Comparison of ENCODE assay signal across 1 cellular context in the genomic region with DNA sequence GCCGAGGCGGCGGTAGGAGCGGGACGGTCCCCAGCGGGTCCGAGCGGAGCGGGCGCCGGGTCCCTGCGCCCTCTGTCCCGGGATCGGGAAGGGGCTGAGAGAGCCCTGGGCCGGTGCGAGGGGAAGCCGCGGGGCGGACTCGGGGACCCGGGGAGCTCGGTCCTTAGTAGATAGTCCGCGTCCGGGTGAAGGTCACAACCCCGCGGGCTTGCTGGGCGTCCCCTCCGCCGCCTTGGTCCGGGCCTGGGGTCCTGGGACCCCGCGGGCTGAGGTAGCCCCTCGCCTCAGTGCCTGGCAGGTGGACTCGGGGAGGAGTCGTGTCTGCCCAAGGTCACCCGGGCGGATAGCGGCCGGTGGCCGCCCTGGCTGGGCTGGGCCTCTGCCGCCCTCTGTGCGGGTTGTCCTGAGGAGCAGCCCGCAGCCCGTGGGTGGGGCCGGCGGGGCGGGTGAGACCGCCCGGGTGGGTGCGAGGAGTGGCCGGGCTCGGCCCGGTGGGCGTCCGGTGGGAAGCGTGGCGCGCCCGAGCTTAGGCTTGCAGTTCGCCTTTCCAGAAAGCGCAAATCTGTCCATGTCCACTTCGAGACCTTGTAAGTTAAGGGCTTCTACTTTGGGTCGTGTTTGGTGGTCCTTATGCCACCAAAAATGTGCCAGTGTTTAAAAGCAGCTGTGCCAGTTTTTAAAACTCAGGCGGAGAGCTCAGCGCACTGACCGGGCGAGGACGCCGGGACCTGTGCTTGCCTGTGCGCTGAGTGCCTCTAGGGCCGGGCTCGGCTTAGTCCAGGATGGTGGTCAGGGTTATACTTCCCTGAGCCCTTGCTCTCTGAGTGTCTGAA.
TF ChIP-seq lines count a peak whose summit lies in the region.

No MANE protein-coding gene starts in this region.

TF ChIP-seq in HepG2, 621 proteins besides CTCF, POLR2A, EP300 and RAD21 (continued from another document and continues in another):
- TF ChIP-seq, protein P1, sequence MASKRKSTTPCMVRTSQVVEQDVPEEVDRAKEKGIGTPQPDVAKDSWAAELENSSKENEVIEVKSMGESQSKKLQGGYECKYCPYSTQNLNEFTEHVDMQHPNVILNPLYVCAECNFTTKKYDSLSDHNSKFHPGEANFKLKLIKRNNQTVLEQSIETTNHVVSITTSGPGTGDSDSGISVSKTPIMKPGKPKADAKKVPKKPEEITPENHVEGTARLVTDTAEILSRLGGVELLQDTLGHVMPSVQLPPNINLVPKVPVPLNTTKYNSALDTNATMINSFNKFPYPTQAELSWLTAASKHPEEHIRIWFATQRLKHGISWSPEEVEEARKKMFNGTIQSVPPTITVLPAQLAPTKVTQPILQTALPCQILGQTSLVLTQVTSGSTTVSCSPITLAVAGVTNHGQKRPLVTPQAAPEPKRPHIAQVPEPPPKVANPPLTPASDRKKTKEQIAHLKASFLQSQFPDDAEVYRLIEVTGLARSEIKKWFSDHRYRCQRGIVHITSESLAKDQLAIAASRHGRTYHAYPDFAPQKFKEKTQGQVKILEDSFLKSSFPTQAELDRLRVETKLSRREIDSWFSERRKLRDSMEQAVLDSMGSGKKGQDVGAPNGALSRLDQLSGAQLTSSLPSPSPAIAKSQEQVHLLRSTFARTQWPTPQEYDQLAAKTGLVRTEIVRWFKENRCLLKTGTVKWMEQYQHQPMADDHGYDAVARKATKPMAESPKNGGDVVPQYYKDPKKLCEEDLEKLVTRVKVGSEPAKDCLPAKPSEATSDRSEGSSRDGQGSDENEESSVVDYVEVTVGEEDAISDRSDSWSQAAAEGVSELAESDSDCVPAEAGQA (IDR thresholded peaks at IDR 0.05; ENCODE audit: low read depth): no peak
- TF ChIP-seq, protein P1 (CRISPR knock-in tag; IDR thresholded peaks at IDR 0.05; ENCODE audit: borderline replicate concordance): no peak
- no peak; the same call in 1 of the 2 replicates for TF ChIP-seq SALL1 (CRISPR knock-in tag; IDR thresholded peaks at IDR 0.05)
- TF ChIP-seq ZNF329 (CRISPR knock-in tag; IDR thresholded peaks at IDR 0.05; ENCODE audit: low read depth): 0 out of 2 replicates have a peak, but pooled peaks have one; percentile 31
- no peak for TF ChIP-seq HNRNPK (IDR thresholded peaks at IDR 0.05; ENCODE audit: low read depth, low read length, poor library complexity, severe bottlenecking)
- no peak for TF ChIP-seq ZNF703 (CRISPR knock-in tag; IDR thresholded peaks at IDR 0.05; ENCODE audit: borderline replicate concordance)
- no peak for TF ChIP-seq MIER3 (CRISPR knock-in tag; IDR thresholded peaks at IDR 0.05; ENCODE audit: borderline replicate concordance)
- TF ChIP-seq ZFP82 (CRISPR knock-in tag; IDR thresholded peaks at IDR 0.05; ENCODE audit: borderline replicate concordance): no peak
- no peak for TF ChIP-seq TMF1 (CRISPR knock-in tag; IDR thresholded peaks at IDR 0.05; ENCODE audit: low read depth)
- peak; percentile 46; the same call in 1 of the 2 replicates for TF ChIP-seq ZBTB7B (CRISPR knock-in tag; IDR thresholded peaks at IDR 0.05)
- TF ChIP-seq, protein P2, sequence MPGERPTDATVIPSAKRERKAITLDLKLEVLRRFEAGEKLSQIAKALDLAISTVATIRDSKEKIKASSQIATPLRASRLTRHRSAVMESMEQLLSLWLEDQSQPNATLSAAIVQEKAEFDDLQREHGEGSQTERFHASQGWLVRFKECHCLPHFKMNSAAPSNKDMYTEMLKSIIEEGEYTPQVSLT (CRISPR knock-in tag; IDR thresholded peaks at IDR 0.05; ENCODE audit: borderline replicate concordance, low read depth): no peak
- TF ChIP-seq STAG1 (CRISPR knock-in tag; IDR thresholded peaks at IDR 0.05): no peak
- TF ChIP-seq, protein P3, sequence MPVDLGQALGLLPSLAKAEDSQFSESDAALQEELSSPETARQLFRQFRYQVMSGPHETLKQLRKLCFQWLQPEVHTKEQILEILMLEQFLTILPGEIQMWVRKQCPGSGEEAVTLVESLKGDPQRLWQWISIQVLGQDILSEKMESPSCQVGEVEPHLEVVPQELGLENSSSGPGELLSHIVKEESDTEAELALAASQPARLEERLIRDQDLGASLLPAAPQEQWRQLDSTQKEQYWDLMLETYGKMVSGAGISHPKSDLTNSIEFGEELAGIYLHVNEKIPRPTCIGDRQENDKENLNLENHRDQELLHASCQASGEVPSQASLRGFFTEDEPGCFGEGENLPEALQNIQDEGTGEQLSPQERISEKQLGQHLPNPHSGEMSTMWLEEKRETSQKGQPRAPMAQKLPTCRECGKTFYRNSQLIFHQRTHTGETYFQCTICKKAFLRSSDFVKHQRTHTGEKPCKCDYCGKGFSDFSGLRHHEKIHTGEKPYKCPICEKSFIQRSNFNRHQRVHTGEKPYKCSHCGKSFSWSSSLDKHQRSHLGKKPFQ (CRISPR knock-in tag; IDR thresholded peaks at IDR 0.05; ENCODE audit: insufficient replicate concordance): no peak
- no peak for TF ChIP-seq SIN3B (IDR thresholded peaks at IDR 0.05; ENCODE audit: low read length)
- no peak for TF ChIP-seq NCOA2 (CRISPR knock-in tag; IDR thresholded peaks at IDR 0.05)
- no peak for TF ChIP-seq CHD4 (IDR thresholded peaks at IDR 0.05; ENCODE audit: borderline replicate concordance, low read length)
- TF ChIP-seq, protein P4, sequence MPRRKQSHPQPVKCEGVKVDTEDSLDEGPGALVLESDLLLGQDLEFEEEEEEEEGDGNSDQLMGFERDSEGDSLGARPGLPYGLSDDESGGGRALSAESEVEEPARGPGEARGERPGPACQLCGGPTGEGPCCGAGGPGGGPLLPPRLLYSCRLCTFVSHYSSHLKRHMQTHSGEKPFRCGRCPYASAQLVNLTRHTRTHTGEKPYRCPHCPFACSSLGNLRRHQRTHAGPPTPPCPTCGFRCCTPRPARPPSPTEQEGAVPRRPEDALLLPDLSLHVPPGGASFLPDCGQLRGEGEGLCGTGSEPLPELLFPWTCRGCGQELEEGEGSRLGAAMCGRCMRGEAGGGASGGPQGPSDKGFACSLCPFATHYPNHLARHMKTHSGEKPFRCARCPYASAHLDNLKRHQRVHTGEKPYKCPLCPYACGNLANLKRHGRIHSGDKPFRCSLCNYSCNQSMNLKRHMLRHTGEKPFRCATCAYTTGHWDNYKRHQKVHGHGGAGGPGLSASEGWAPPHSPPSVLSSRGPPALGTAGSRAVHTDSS (CRISPR knock-in tag; conservative IDR thresholded peaks at IDR 0.05): no peak
- no peak for TF ChIP-seq ZNF816 (CRISPR knock-in tag; IDR thresholded peaks at IDR 0.05; ENCODE audit: borderline replicate concordance)
- no peak for TF ChIP-seq ATM (IDR thresholded peaks at IDR 0.05; ENCODE audit: borderline replicate concordance)
- TF ChIP-seq, protein P5, sequence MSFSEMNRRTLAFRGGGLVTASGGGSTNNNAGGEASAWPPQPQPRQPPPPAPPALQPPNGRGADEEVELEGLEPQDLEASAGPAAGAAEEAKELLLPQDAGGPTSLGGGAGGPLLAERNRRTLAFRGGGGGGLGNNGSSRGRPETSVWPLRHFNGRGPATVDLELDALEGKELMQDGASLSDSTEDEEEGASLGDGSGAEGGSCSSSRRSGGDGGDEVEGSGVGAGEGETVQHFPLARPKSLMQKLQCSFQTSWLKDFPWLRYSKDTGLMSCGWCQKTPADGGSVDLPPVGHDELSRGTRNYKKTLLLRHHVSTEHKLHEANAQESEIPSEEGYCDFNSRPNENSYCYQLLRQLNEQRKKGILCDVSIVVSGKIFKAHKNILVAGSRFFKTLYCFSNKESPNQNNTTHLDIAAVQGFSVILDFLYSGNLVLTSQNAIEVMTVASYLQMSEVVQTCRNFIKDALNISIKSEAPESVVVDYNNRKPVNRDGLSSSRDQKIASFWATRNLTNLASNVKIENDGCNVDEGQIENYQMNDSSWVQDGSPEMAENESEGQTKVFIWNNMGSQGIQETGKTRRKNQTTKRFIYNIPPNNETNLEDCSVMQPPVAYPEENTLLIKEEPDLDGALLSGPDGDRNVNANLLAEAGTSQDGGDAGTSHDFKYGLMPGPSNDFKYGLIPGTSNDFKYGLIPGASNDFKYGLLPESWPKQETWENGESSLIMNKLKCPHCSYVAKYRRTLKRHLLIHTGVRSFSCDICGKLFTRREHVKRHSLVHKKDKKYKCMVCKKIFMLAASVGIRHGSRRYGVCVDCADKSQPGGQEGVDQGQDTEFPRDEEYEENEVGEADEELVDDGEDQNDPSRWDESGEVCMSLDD (CRISPR knock-in tag; IDR thresholded peaks at IDR 0.05; ENCODE audit: borderline replicate concordance): no peak
- TF ChIP-seq, protein P6, sequence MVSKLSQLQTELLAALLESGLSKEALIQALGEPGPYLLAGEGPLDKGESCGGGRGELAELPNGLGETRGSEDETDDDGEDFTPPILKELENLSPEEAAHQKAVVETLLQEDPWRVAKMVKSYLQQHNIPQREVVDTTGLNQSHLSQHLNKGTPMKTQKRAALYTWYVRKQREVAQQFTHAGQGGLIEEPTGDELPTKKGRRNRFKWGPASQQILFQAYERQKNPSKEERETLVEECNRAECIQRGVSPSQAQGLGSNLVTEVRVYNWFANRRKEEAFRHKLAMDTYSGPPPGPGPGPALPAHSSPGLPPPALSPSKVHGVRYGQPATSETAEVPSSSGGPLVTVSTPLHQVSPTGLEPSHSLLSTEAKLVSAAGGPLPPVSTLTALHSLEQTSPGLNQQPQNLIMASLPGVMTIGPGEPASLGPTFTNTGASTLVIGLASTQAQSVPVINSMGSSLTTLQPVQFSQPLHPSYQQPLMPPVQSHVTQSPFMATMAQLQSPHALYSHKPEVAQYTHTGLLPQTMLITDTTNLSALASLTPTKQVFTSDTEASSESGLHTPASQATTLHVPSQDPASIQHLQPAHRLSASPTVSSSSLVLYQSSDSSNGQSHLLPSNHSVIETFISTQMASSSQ (IDR thresholded peaks at IDR 0.05; ENCODE audit: low read depth): no peak
- TF ChIP-seq, protein P6 (CRISPR knock-in tag; IDR thresholded peaks at IDR 0.05; ENCODE audit: borderline replicate concordance): no peak
- no peak for TF ChIP-seq ZNF496 (CRISPR knock-in tag; IDR thresholded peaks at IDR 0.05; ENCODE audit: insufficient replicate concordance)
- TF ChIP-seq CCDC6 (CRISPR knock-in tag; IDR thresholded peaks at IDR 0.05): peak; percentile 75
- no peak for TF ChIP-seq REPIN1 (CRISPR knock-in tag; IDR thresholded peaks at IDR 0.05; ENCODE audit: borderline replicate concordance, low read depth)
- TF ChIP-seq ZNF674 (CRISPR knock-in tag; IDR thresholded peaks at IDR 0.05; ENCODE audit: low read depth): no peak
- TF ChIP-seq CEBPG (CRISPR knock-in tag; IDR thresholded peaks at IDR 0.05): no peak
- TF ChIP-seq, protein P7, sequence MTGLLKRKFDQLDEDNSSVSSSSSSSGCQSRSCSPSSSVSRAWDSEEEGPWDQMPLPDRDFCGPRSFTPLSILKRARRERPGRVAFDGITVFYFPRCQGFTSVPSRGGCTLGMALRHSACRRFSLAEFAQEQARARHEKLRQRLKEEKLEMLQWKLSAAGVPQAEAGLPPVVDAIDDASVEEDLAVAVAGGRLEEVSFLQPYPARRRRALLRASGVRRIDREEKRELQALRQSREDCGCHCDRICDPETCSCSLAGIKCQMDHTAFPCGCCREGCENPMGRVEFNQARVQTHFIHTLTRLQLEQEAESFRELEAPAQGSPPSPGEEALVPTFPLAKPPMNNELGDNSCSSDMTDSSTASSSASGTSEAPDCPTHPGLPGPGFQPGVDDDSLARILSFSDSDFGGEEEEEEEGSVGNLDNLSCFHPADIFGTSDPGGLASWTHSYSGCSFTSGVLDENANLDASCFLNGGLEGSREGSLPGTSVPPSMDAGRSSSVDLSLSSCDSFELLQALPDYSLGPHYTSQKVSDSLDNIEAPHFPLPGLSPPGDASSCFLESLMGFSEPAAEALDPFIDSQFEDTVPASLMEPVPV (CRISPR knock-in tag; IDR thresholded peaks at IDR 0.05): no peak; the same call in 1 of the 2 replicates
- TF ChIP-seq MBNL3 (CRISPR knock-in tag; conservative IDR thresholded peaks at IDR 0.05): no peak
- TF ChIP-seq ZNF230 (CRISPR knock-in tag; IDR thresholded peaks at IDR 0.05): no peak; the same call in 1 of the 2 replicates
- TF ChIP-seq WIZ (CRISPR knock-in tag; IDR thresholded peaks at IDR 0.05): no peak
- TF ChIP-seq AGO1 (IDR thresholded peaks at IDR 0.05; ENCODE audit: low read depth, low read length, poor library complexity, severe bottlenecking): no peak
